ENCODE assay signal across 9 cellular contexts in genomic region chr2:200466703-200467418, GRCh38. TPM values are rescaled to one million over a fixed set of nuclear protein-coding genes. Genes with fewer than 3 reads are reported as not detected.
A peak's percentile ranks its signal among the peaks of the same experiment; 100 is the strongest.
DNase-seq lines count a peak whose midpoint lies in the region; ATAC-seq and TF ChIP-seq lines count a peak whose summit lies in the region.
"Had no signal": no experiment of that assay in that cellular context is flagged by ENCODE, and none has a peak within 500 bp of the region (broad histone marks: within the 10 kb centered on the region; RNA-seq: fewer than 3 reads in every experiment).

No MANE protein-coding gene starts in this region.

- peaks cover 7% of the 10 kb centered on the region for H3K4me1 Mint-ChIP-seq in chondrocyte (ENCODE audit: low read depth)
- H3K4me1 Mint-ChIP-seq in naive thymus-derived CD8-positive, alpha-beta T cell = peaks cover 24 to 67% (median 46%) of the 10 kb centered on the region in 4 donors

- DNase-seq in activated T-cell treated with anti-CD3 and anti-CD28 coated beads for 48 hours (ENCODE audit: low read depth) (peak; percentile 29), activated T-cell treated with anti-CD3 and anti-CD28 coated beads for 4 hours (no peak), chondrocyte (ENCODE audit: low spot score) (no peak), upper lobe of right lung (no peak), iPS-NIHi7 (ENCODE audit: extremely low spot score) (no peak), PC-3 (no peak)
- DNase-seq in naive thymus-derived CD8-positive, alpha-beta T cell = peak in 4 of 10 donors; percentile 19 to 36 (median 30)
- DNase-seq: dermis blood vessel endothelial cell had no signal

- no peaks in the 10 kb centered on the region for H3K9me3 Mint-ChIP-seq in chondrocyte (ENCODE audit: low read depth)
- no peaks in the 10 kb centered on the region for H3K9me3 Mint-ChIP-seq in naive thymus-derived CD8-positive, alpha-beta T cell

- peaks cover 47% of the 10 kb centered on the region for H3K36me3 ChIP-seq in upper lobe of right lung
- peaks cover 71% of the 10 kb centered on the region for H3K36me3 ChIP-seq in PC-3 (ENCODE audit: low read depth, low read length)

- H3K9me3 ChIP-seq in upper lobe of right lung = no peaks in the 10 kb centered on the region
- no peaks in the 10 kb centered on the region for H3K9me3 ChIP-seq in PC-3 (ENCODE audit: low read length)

- H3K27ac ChIP-seq in upper lobe of right lung = peak overlapping the region; percentile 25
- no peak overlapping the region for H3K27ac ChIP-seq in PC-3 (ENCODE audit: low read length)

- no peaks in the 10 kb centered on the region for H3K27me3 Mint-ChIP-seq in chondrocyte (ENCODE audit: low read depth)
- no peaks in the 10 kb centered on the region for H3K27me3 Mint-ChIP-seq in naive thymus-derived CD8-positive, alpha-beta T cell

- no peak overlapping the region for H3K9ac ChIP-seq in PC-3 (ENCODE audit: low read length)

- H4K20me1 ChIP-seq in PC-3 (ENCODE audit: low read length) = no peaks in the 10 kb centered on the region

- POLR2A ChIA-PET in naive thymus-derived CD8-positive, alpha-beta T cell (lab: Charles Lee) = interaction anchor here (1.1 kb wide), 1 partner anchor 43 kb away, joined by 3 read pairs; the partner anchor contains the start of gene KCTD18
- POLR2A ChIA-PET in PC-3 (lab: Charles Lee; ENCODE audit: unreplicated experiment) = no interaction called here

- no peak for TF ChIP-seq CTCF in chondrocyte (IDR thresholded peaks at IDR 0.05)
- TF ChIP-seq CTCF in upper lobe of right lung (IDR thresholded peaks at IDR 0.05) = no peak
- no peak for TF ChIP-seq CTCF in PC-3 (conservative IDR thresholded peaks at IDR 0.05; ENCODE audit: low read depth, low read length)

- intact Hi-C loops in upper lobe of right lung (cut with DNase I) (no loop called here), PC-3 (cut with micrococcal nuclease) (no loop called here)

- no TSS peak for BruUV-seq in PC-3 (replicated peaks; lab: Mats Ljungman, UMichigan)

- H3K4me3 Mint-ChIP-seq in chondrocyte (ENCODE audit: unreplicated experiment) = no peak overlapping the region
- H3K4me3 Mint-ChIP-seq in naive thymus-derived CD8-positive, alpha-beta T cell = peak overlapping the region; percentile 63 to 89 (median 83)

- no peak overlapping the region for H2AFZ ChIP-seq in PC-3 (ENCODE audit: low read length)

- no peaks in the 10 kb centered on the region for H3F3A ChIP-seq in PC-3 (ENCODE audit: low read length, unreplicated experiment)

- H3K79me2 ChIP-seq in PC-3 (ENCODE audit: low read length) = no peaks in the 10 kb centered on the region

- peak overlapping the region; percentile 23 for H3K27ac Mint-ChIP-seq in chondrocyte (ENCODE audit: unreplicated experiment)
- peak overlapping the region; percentile 57 to 95 (median 84) for H3K27ac Mint-ChIP-seq in naive thymus-derived CD8-positive, alpha-beta T cell

- H3K27me3 ChIP-seq in upper lobe of right lung (no peaks in the 10 kb centered on the region), PC-3 (ENCODE audit: low read length) (no peaks in the 10 kb centered on the region)

- H3K4me1 ChIP-seq in upper lobe of right lung = peaks cover 4% of the 10 kb centered on the region
- no peaks in the 10 kb centered on the region for H3K4me1 ChIP-seq in PC-3 (ENCODE audit: insufficient read depth, low read length)

- H3K4me3 ChIP-seq in upper lobe of right lung (no peak overlapping the region), PC-3 (ENCODE audit: low read length) (no peak overlapping the region)

- peaks cover 41% of the 10 kb centered on the region for H3K36me3 Mint-ChIP-seq in chondrocyte (ENCODE audit: low read depth)
- H3K36me3 Mint-ChIP-seq in naive thymus-derived CD8-positive, alpha-beta T cell = no peaks in the 10 kb centered on the region

- CTCF ChIA-PET in PC-3 (lab: Charles Lee) = no interaction called here

- no peaks in the 10 kb centered on the region for H3K9me2 ChIP-seq in PC-3 (replicated peaks; ENCODE audit: low read length)

- H3K4me2 ChIP-seq in PC-3 (ENCODE audit: low read length) = no peak overlapping the region

- ATAC-seq in naive thymus-derived CD8-positive, alpha-beta T cell = peak; percentile 81 to 85
- ATAC-seq in upper lobe of right lung (peak; percentile 85), HG03378 (IDR thresholded peaks at IDR 0.05; ENCODE audit: unreplicated experiment) (no peak), PC-3 (no peak)

RNA-seq across cellular contexts. Expression of gene KCTD18, which starts 43.0 kb away (rescaled TPM):
- total RNA-seq in chondrocyte = 17.3 to 18.9 TPM (median 17.6 TPM) in 3 replicates
- 10 to 100 TPM; 19.1 to 19.6 TPM for total RNA-seq in naive thymus-derived CD8-positive, alpha-beta T cell
- 10 to 100 TPM; 12.6 to 16.5 (median 14.0) TPM for polyA plus RNA-seq in naive thymus-derived CD8-positive, alpha-beta T cell
- 13.0 TPM for total RNA-seq in upper lobe of right lung
- total RNA-seq in PC-3 (2014; rRNA removed) = 10.4 and 13.0 TPM in 2 replicates

RNA-seq across cellular contexts. Expression of gene SGO2, which starts 59.1 kb away (rescaled TPM):
- total RNA-seq in chondrocyte (4.9 to 6.6 TPM (median 5.7 TPM) in 3 replicates), upper lobe of right lung (2.1 TPM), PC-3 (2014; rRNA removed) (23.5 and 25.6 TPM in 2 replicates)
- 1 to 10 TPM; 3.4 to 4.9 TPM for total RNA-seq in naive thymus-derived CD8-positive, alpha-beta T cell
- 1 to 10 TPM in 2 of 3 donors, under 1 TPM in 1; 0.66 to 2.4 (median 2.4) TPM for polyA plus RNA-seq in naive thymus-derived CD8-positive, alpha-beta T cell

Comparison
In these comparisons a context has a peak if more than half of its experiments do, and no peak if none do; other contexts are left out.
1. ATAC-seq: peak in naive thymus-derived CD8-positive, alpha-beta T cell (2 of 2) and upper lobe of right lung (single experiment); none in HG03378 (single experiment) and PC-3 (single experiment).